Comparison of ENCODE assay signal across 1 cellular context in the genomic region with DNA sequence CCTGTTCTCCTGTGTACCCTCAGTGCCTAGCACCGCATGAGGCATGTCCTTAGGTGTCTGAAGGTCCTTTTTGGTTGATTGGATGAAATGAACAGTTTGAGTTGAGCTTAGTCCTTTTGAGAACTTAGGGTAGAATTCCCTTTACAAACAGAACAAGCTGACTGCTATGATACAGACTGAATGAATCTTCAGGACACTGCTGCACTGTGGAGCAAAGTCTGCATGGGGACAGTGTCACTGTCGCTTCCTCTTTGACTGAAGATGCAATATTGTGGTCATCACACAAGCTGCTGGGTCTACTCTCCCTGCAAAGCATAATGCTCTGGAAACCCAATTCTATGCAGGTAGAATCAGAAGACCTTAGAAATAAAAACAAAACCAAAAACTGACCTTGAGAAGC.
TF ChIP-seq lines count a peak whose summit lies in the region.

No MANE protein-coding gene starts in this region.

TF ChIP-seq in HepG2, 621 proteins besides CTCF, POLR2A, EP300 and RAD21:
- TF ChIP-seq NR2C2 (CRISPR knock-in tag; IDR thresholded peaks at IDR 0.05; ENCODE audit: borderline replicate concordance) (no peak), ZSCAN9 (CRISPR knock-in tag; IDR thresholded peaks at IDR 0.05; ENCODE audit: borderline replicate concordance) (no peak), KLF11 (CRISPR knock-in tag; IDR thresholded peaks at IDR 0.05) (no peak), TAF15 (IDR thresholded peaks at IDR 0.05; ENCODE audit: low read depth, low read length, poor library complexity, severe bottlenecking) (no peak), CBX5 (CRISPR knock-in tag; IDR thresholded peaks at IDR 0.05; ENCODE audit: borderline replicate concordance) (no peak), ZNF292 (CRISPR knock-in tag; IDR thresholded peaks at IDR 0.05; ENCODE audit: borderline replicate concordance, low read depth) (peak; percentile 28; the same call in 1 of the 2 replicates), TRIM24 (CRISPR knock-in tag; IDR thresholded peaks at IDR 0.05) (no peak), HNF4A (CRISPR knock-in tag; IDR thresholded peaks at IDR 0.05) (0 out of 2 replicates have a peak, but pooled peaks have one; percentile 34), ATM (IDR thresholded peaks at IDR 0.05; ENCODE audit: borderline replicate concordance) (no peak), ZNF17 (CRISPR knock-in tag; IDR thresholded peaks at IDR 0.05) (no peak), ZNF569 (CRISPR knock-in tag; IDR thresholded peaks at IDR 0.05; ENCODE audit: borderline replicate concordance) (no peak), ZNF619 (CRISPR knock-in tag; IDR thresholded peaks at IDR 0.05) (no peak), ZNF724P (CRISPR knock-in tag; IDR thresholded peaks at IDR 0.05; ENCODE audit: borderline replicate concordance) (no peak), FIP1L1 (IDR thresholded peaks at IDR 0.05; ENCODE audit: borderline replicate concordance, insufficient read depth, low read depth, low read length) (no peak), NCOA5 (CRISPR knock-in tag; IDR thresholded peaks at IDR 0.05) (no peak), ZC3H13 (CRISPR knock-in tag; IDR thresholded peaks at IDR 0.05) (no peak)
- TF ChIP-seq, protein P1, sequence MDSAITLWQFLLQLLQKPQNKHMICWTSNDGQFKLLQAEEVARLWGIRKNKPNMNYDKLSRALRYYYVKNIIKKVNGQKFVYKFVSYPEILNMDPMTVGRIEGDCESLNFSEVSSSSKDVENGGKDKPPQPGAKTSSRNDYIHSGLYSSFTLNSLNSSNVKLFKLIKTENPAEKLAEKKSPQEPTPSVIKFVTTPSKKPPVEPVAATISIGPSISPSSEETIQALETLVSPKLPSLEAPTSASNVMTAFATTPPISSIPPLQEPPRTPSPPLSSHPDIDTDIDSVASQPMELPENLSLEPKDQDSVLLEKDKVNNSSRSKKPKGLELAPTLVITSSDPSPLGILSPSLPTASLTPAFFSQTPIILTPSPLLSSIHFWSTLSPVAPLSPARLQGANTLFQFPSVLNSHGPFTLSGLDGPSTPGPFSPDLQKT (CRISPR knock-in tag; IDR thresholded peaks at IDR 0.05; ENCODE audit: borderline replicate concordance) = no peak
